In genomic region chr3:45762647-45763330, GRCh38 we compare ENCODE assay signal across 16 cellular contexts. TPM values are rescaled to one million over a fixed set of nuclear protein-coding genes. Genes with fewer than 3 reads are reported as not detected.
DNase-seq lines count a peak whose midpoint lies in the region; ATAC-seq, FAIRE-seq and TF ChIP-seq lines count a peak whose summit lies in the region.
"Had no signal": no experiment of that assay in that cellular context is flagged by ENCODE, and none has a peak within 500 bp of the region (broad histone marks: within the 10 kb centered on the region; RNA-seq: fewer than 3 reads in every experiment).

No MANE protein-coding gene starts in this region.

- H3K4me2 ChIP-seq in HepG2 (ENCODE audit: low read depth, low read length), result no peak overlapping the region
- H3K4me2 ChIP-seq: BLaER1 treated with 17β-estradiol and CSF1 and Interleukin-3, amounts not matched to agents 10 nM and 100 nM had no signal

- POLR2A ChIA-PET in HepG2 (lab: Yijun Ruan, JAX), result no interaction called here

- no peaks in the 10 kb centered on the region for H4K20me1 ChIP-seq in HepG2 (ENCODE audit: insufficient read depth, low read length)
- H4K20me1 ChIP-seq: BLaER1 treated with 17β-estradiol and CSF1 and Interleukin-3, amounts not matched to agents 10 nM and 100 nM had no signal

- no peak for TF ChIP-seq CTCF in HepG2 (CRISPR knock-in tag; IDR thresholded peaks at IDR 0.05)
- no peak for TF ChIP-seq CTCF in right lobe of liver (IDR thresholded peaks at IDR 0.05)
- TF ChIP-seq CTCF in osteocyte (IDR thresholded peaks at IDR 0.05), result no peak

- no peak overlapping the region for H2AFZ ChIP-seq in HepG2 (ENCODE audit: low read length)

- in situ Hi-C loops in HepG2 (cut with HindIII; ENCODE audit: extremely low pct_ligation_motif_present, low pct_unique_long_range_greater_than_20kb), result loop anchor here (5.0 to 10.0 kb wide), 2 partner anchors 165 to 312 kb away; no protein-coding TSS in a partner anchor

- TF ChIP-seq EP300 in HepG2 (IDR thresholded peaks at IDR 0.05; ENCODE audit: low read depth in 2 of 2, low read length in 2 of 2), result no peak
- no peak for TF ChIP-seq EP300 in HepG2 (CRISPR knock-in tag; IDR thresholded peaks at IDR 0.05; ENCODE audit: borderline replicate concordance)

- ATAC-seq in HepG2, result no peak
- no peak for ATAC-seq in right lobe of liver
- ATAC-seq in GM21526 (IDR thresholded peaks at IDR 0.05; ENCODE audit: low FRiP score, unreplicated experiment), result no peak
- no peak for ATAC-seq in activated CD4-positive, CD25-positive, alpha-beta regulatory T cell treated with anti-CD3 and anti-CD28 coated beads, Interleukin-2, amount 50 U/mL, for 24 hours
- ATAC-seq: GM12878 had no signal

- H3K9me3 Mint-ChIP-seq in osteocyte (ENCODE audit: unreplicated experiment), result peaks cover 14% of the 10 kb centered on the region

- H3K27me3 Mint-ChIP-seq in osteocyte (ENCODE audit: unreplicated experiment), result peaks cover 23% of the 10 kb centered on the region

- H3K27me3 ChIP-seq in HepG2 (ENCODE audit: control insufficient read depth in 1 of 2, insufficient read depth in 2 of 2, low read length in 2 of 2) (peaks cover 2 to 40% of the 10 kb centered on the region in 2 experiments), right lobe of liver (no peaks in the 10 kb centered on the region)
- H3K27me3 ChIP-seq: BLaER1 treated with 17β-estradiol and CSF1 and Interleukin-3, amounts not matched to agents 10 nM and 100 nM had no signal

- no peak overlapping the region for H3K4me3 Mint-ChIP-seq in osteocyte (ENCODE audit: unreplicated experiment)
- H3K4me3 Mint-ChIP-seq: H9 had no signal

- no peak overlapping the region for H3K27ac ChIP-seq in HepG2 (ENCODE audit: extremely low read length, insufficient read depth, low read length)
- H3K27ac ChIP-seq in right lobe of liver, result no peak overlapping the region
- H3K27ac ChIP-seq: BLaER1 treated with 17β-estradiol and CSF1 and Interleukin-3, amounts not matched to agents 10 nM and 100 nM had no signal

- H3K36me3 Mint-ChIP-seq in osteocyte (ENCODE audit: unreplicated experiment), result no peaks in the 10 kb centered on the region

- intact Hi-C loops in HepG2 (cut with micrococcal nuclease; ENCODE audit: unreplicated experiment) (no loop called here), right lobe of liver (cut with DNase I) (loop anchor here (5.0 to 10.0 kb wide), 3 partner anchors 162 to 322 kb away; no protein-coding TSS in a partner anchor)

- no peak for FAIRE-seq in HepG2 (lab: Jason Lieb, UNC)
- FAIRE-seq: GM12878, GM18507 had no signal

- no TSS peak for BruUV-seq in HepG2 (replicated peaks; lab: Mats Ljungman, UMichigan)

- 21% methylated on average over 10 of the region's 19 CpGs for WGBS in HepG2 (ENCODE audit: low lambda C conversion rate)
- WGBS in right lobe of liver (ENCODE audit: insufficient coverage, low coverage, low lambda C conversion rate, missing lambda C conversion rate), result 82% methylated on average over 13 of the region's 19 CpGs

- TF ChIP-seq POLR2A in HepG2 (IDR thresholded peaks at IDR 0.05; ENCODE audit: insufficient read depth in 1 of 2, low read depth in 2 of 2, low read length in 2 of 2) (no peak), right lobe of liver (IDR thresholded peaks at IDR 0.05) (no peak)

- H3K79me2 ChIP-seq in HepG2 (ENCODE audit: insufficient read depth, low read length), result no peaks in the 10 kb centered on the region

- DNase-seq in HepG2 (ENCODE audit: low spot score), result no peak
- no peak for DNase-seq in right lobe of liver
- DNase-seq in islet precursor cell, result peak; percentile 32
- DNase-seq in osteocyte (ENCODE audit: extremely low spot score, unreplicated experiment), result peak; percentile 56
- no peak for DNase-seq in NCI-H524 (lab: John Stamatoyannopoulos, UW)
- DNase-seq: 8988T; CD4-positive, CD25-positive, alpha-beta regulatory T cell; DMS53; GOT3; H9 had no signal

- H3K27ac Mint-ChIP-seq in osteocyte (ENCODE audit: unreplicated experiment), result no peak overlapping the region
- H3K27ac Mint-ChIP-seq: CD4-positive, CD25-positive, alpha-beta regulatory T cell; H9 had no signal

- TF ChIP-seq RAD21 in HepG2 (CRISPR knock-in tag; IDR thresholded peaks at IDR 0.05), result no peak

- CTCF ChIA-PET in HepG2 (lab: Yijun Ruan, JAX; ENCODE audit: low intra/inter-chr PET ratio, low total read pairs), result interaction anchor here (2.3 kb wide), 1 partner anchor 316 kb away, joined by 18 read pairs; no protein-coding TSS in a partner anchor

- H3K36me3 ChIP-seq in HepG2 (replicated peaks in 1 of 2; ENCODE audit: control insufficient read depth in 1 of 2, insufficient read depth in 2 of 2, low read length in 2 of 2) (no peaks in the 10 kb centered on the region), right lobe of liver (no peaks in the 10 kb centered on the region)
- H3K36me3 ChIP-seq: BLaER1 treated with 17β-estradiol and CSF1 and Interleukin-3, amounts not matched to agents 10 nM and 100 nM had no signal

- peaks cover 10% of the 10 kb centered on the region for H3K4me1 Mint-ChIP-seq in osteocyte (ENCODE audit: unreplicated experiment)

- H3K9ac ChIP-seq in HepG2 (ENCODE audit: insufficient read depth, low read depth, low read length), result no peak overlapping the region
- H3K9ac ChIP-seq: BLaER1 treated with 17β-estradiol and CSF1 and Interleukin-3, amounts not matched to agents 10 nM and 100 nM had no signal

- no peaks in the 10 kb centered on the region for H3K9me3 ChIP-seq in HepG2 (ENCODE audit: low read length)
- no peaks in the 10 kb centered on the region for H3K9me3 ChIP-seq in right lobe of liver

- H3K4me1 ChIP-seq in HepG2 (ENCODE audit: insufficient read depth, low read length), result peaks cover 6% of the 10 kb centered on the region; the same call in 1 of the 2 replicates
- H3K4me1 ChIP-seq in right lobe of liver, result peaks cover 0 to 14% (median 4%) of the 10 kb centered on the region in 4 donors

- H3K4me3 ChIP-seq in HepG2 (replicated peaks in 1 of 3; ENCODE audit: insufficient read depth in 1 of 3, low read depth in 2 of 3, low read length in 3 of 3), result no peak overlapping the region; a peak in 1 of 6 replicates
- H3K4me3 ChIP-seq in right lobe of liver, result no peak overlapping the region
- H3K4me3 ChIP-seq: BLaER1 treated with 17β-estradiol and CSF1 and Interleukin-3, amounts not matched to agents 10 nM and 100 nM; GM12878 had no signal

TF ChIP-seq in HepG2, 621 proteins besides CTCF, POLR2A, EP300 and RAD21:
- TF ChIP-seq MNT (IDR thresholded peaks at IDR 0.05), result peak; percentile 39
- TF ChIP-seq TOPORS (CRISPR knock-in tag; IDR thresholded peaks at IDR 0.05), result no peak

RNA-seq across cellular contexts. Expression of gene SLC6A20, which starts 33.5 kb away (rescaled TPM):
- not detected in 2 replicates for total RNA-seq in HepG2 (2016; rRNA removed; fragmentation: Illumina TruSeq; extraction: Trizol)
- not detected in 2 replicates for total RNA-seq in HepG2 (2016; cell fraction: cytosol; rRNA removed; fragmentation: Illumina TruSeq; extraction: Trizol; ENCODE audit: low read depth)
- not detected in 2 replicates for total RNA-seq in HepG2 (2016; cell fraction: insoluble cytoplasmic fraction; rRNA removed; fragmentation: Illumina TruSeq; extraction: Trizol)
- total RNA-seq in HepG2 (2016; cell fraction: membrane; rRNA removed; fragmentation: Illumina TruSeq; extraction: Trizol), result not detected in 2 replicates
- total RNA-seq in HepG2 (2016; cell fraction: nucleus; rRNA removed; fragmentation: Illumina TruSeq; extraction: Trizol), result not detected in 2 replicates
- polyA plus RNA-seq in HepG2 (2011; rRNA removed), result 0.04 TPM in 1 of 2 replicates, not detected in the other
- not detected in 2 replicates for polyA plus RNA-seq in HepG2 (2011; cell fraction: cytosol; rRNA removed)
- polyA plus RNA-seq in HepG2 (2011; cell fraction: nucleus; rRNA removed), result not detected in 2 replicates
- polyA plus RNA-seq in HepG2 (2012), result not detected in 2 replicates
- not detected in 2 replicates for polyA plus RNA-seq in HepG2 (2016; cell fraction: cytosol; fragmentation: Illumina TruSeq; extraction: Trizol; ENCODE audit: low read depth)
- polyA plus RNA-seq in HepG2 (2016; cell fraction: insoluble cytoplasmic fraction; fragmentation: Illumina TruSeq; extraction: Trizol; ENCODE audit: low read depth), result not detected in 2 replicates
- not detected in 2 replicates for polyA plus RNA-seq in HepG2 (2016; cell fraction: membrane; fragmentation: Illumina TruSeq; extraction: Trizol; ENCODE audit: low read depth)
- not detected in 2 replicates for polyA plus RNA-seq in HepG2 (2016; cell fraction: nucleus; fragmentation: Illumina TruSeq; extraction: Trizol; ENCODE audit: insufficient read depth, low read depth)
- polyA minus RNA-seq in HepG2 (2011; rRNA and poly(A)+ RNA removed; ENCODE audit: low replicate concordance), result not detected in 2 replicates
- not detected in 2 replicates for polyA minus RNA-seq in HepG2 (2011; cell fraction: cytosol; rRNA and poly(A)+ RNA removed)
- polyA minus RNA-seq in HepG2 (2011; cell fraction: nucleus; rRNA and poly(A)+ RNA removed), result not detected in 2 replicates
- under 1 TPM in 3 of 6 experiments, not detected in 3; 0.07 to 0.21 (median 0.12) TPM for total RNA-seq in right lobe of liver
- total RNA-seq in osteocyte, result not detected in 2 replicates
- total RNA-seq: CD4-positive, CD25-positive, alpha-beta regulatory T cell; Daoy had no signal

Comparison
In these comparisons a context has a peak if more than half of its experiments do, and no peak if none do; other contexts are left out.
1. DNase-seq: peak in islet precursor cell (single experiment) and osteocyte (single experiment); none in HepG2 (single experiment), right lobe of liver (0 of 3) and NCI-H524 (0 of 2).